1 cellular context compared by ENCODE assay signal in genomic region chr14:40762685-40763084, GRCh38.
TF ChIP-seq lines count a peak whose summit lies in the region.

No MANE protein-coding gene starts in this region.

TF ChIP-seq in GM23338, 12 proteins besides CTCF, POLR2A, EP300 and RAD21:
- no peak for TF ChIP-seq REST (IDR thresholded peaks at IDR 0.05; ENCODE audit: unreplicated experiment)
- TF ChIP-seq CREB1 (CRISPR knock-in tag; IDR thresholded peaks at IDR 0.05; ENCODE audit: low read depth), result no peak
- TF ChIP-seq EZH2 (IDR thresholded peaks at IDR 0.05; ENCODE audit: low read depth, unreplicated experiment), result no peak
- TF ChIP-seq ZNF462 (CRISPR knock-in tag; IDR thresholded peaks at IDR 0.05), result no peak
